In genomic region chr1:117606608-117607261, GRCh38 we compare ENCODE assay signal across 8 cellular contexts.
DNase-seq lines count a peak whose midpoint lies in the region; ATAC-seq and TF ChIP-seq lines count a peak whose summit lies in the region.

No MANE protein-coding gene starts in this region.

- ATAC-seq in GM21528 (IDR thresholded peaks at IDR 0.05; ENCODE audit: low FRiP score, unreplicated experiment) = no peak

- no peak overlapping the region for H3K27ac ChIP-seq in BLaER1
- H3K27ac ChIP-seq in brain microvascular endothelial cell = no peak overlapping the region

- peak overlapping the region; percentile 78 for H3K4me3 ChIP-seq in BLaER1
- H3K4me3 ChIP-seq in brain microvascular endothelial cell (ENCODE audit: low read depth, low read length) = peak overlapping the region; percentile 66

- no peak for TF ChIP-seq CTCF in brain microvascular endothelial cell (IDR thresholded peaks at IDR 0.05; ENCODE audit: low read depth, low read length, missing control alignments)

- peak overlapping the region; percentile 100 for H3K4me2 ChIP-seq in BLaER1

- peaks cover 17% of the 10 kb centered on the region for H3K27me3 ChIP-seq in BLaER1
- H3K27me3 ChIP-seq in brain microvascular endothelial cell (replicated peaks) = peaks cover 11% of the 10 kb centered on the region

- H3K9me3 ChIP-seq in BLaER1 = no peaks in the 10 kb centered on the region

- 0 out of 2 replicates have a peak, but pooled peaks cover 6% of the 10 kb centered on the region for H4K20me1 ChIP-seq in BLaER1

- peak overlapping the region; percentile 70 for H3K9ac ChIP-seq in BLaER1

- in situ Hi-C loops in brain microvascular endothelial cell (cut with HindIII; ENCODE audit: low pct_ligation_motif_present, low sequenced_read_pairs) = no loop called here

- H3K4me1 ChIP-seq in BLaER1 = peaks cover 30% of the 10 kb centered on the region

- DNase-seq in HCEC 1CT (peak; percentile 9), UCSD-AML1 (lab: John Stamatoyannopoulos, UW; ENCODE audit: unreplicated experiment) (peak; percentile 76), brain microvascular endothelial cell (no peak), kidney tubule cell (ENCODE audit: low spot score) (peak; percentile 66), DMS114 treated with DMSO at 0.1 percent for 48 hours (lab: John Stamatoyannopoulos, UW; ENCODE audit: unreplicated experiment) (no peak)
- DNase-seq in stimulated activated CD4-positive, alpha-beta T cell treated with anti-CD3 and anti-CD28 coated beads, Interleukin-2, amount 100 ng/mL, for 48 hours = peak; percentile 30

- H3K36me3 ChIP-seq in BLaER1 (no peaks in the 10 kb centered on the region), brain microvascular endothelial cell (replicated peaks) (no peaks in the 10 kb centered on the region)

Comparison
In these comparisons a context has a peak if more than half of its experiments do, and no peak if none do; other contexts are left out.
1. DNase-seq: peak in HCEC 1CT (single experiment), UCSD-AML1 (single experiment), kidney tubule cell (single experiment) and stimulated activated CD4-positive, alpha-beta T cell treated with anti-CD3 and anti-CD28 coated beads, Interleukin-2, amount 100 ng/mL, for 48 hours (2 of 2); none in brain microvascular endothelial cell (single experiment) and DMS114 treated with DMSO at 0.1 percent for 48 hours (single experiment).